In the genomic region with DNA sequence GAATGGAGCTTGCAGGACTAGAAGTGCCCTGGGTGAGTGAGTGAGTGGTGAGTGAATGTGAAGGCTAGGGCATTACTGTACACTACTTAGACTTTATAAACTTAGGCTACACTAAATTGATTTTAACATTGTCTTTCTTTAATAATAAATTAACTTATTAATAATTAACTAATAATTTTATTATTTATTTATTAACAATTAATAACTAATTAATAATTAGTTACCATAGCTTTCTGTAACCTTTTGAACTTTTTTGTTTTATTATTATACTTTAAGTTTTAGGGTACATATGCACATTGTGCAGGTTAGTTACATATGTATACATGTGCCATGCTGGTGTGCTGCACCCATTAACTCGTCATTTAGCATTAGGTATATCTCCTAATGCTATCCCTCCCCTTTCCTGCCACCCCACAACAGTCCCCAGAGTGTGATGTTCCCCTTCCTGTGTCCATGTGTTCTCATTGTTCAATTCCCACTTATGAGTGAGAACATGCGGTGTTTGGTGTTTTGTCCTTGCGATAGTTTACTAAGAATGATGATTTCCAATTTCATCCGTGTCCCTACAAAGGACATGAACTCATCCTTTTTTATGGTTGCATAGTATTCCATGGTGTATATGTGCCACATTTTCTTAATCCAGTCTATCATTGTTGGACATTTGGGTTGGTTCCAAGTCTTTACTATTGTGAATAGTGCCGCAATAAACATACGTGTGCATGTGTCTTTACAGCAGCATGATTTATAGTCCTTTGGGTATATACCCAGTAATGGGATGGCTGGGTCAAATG, we compare ENCODE assay signal across 1 cellular context. TPM values are rescaled to one million over a fixed set of nuclear protein-coding genes. Genes with fewer than 3 reads are reported as not detected.
"Had no signal": no experiment of that assay in that cellular context is flagged by ENCODE, and none has a peak within 500 bp of the region (broad histone marks: within the 10 kb centered on the region; RNA-seq: fewer than 3 reads in every experiment).

No MANE protein-coding gene starts in this region.

RNA-seq across cellular contexts. Expression of gene MICB, which starts 50.8 kb away (rescaled TPM):
- total RNA-seq: SJCRH30 had no signal
